26 cellular contexts compared by ENCODE assay signal in the genomic region with DNA sequence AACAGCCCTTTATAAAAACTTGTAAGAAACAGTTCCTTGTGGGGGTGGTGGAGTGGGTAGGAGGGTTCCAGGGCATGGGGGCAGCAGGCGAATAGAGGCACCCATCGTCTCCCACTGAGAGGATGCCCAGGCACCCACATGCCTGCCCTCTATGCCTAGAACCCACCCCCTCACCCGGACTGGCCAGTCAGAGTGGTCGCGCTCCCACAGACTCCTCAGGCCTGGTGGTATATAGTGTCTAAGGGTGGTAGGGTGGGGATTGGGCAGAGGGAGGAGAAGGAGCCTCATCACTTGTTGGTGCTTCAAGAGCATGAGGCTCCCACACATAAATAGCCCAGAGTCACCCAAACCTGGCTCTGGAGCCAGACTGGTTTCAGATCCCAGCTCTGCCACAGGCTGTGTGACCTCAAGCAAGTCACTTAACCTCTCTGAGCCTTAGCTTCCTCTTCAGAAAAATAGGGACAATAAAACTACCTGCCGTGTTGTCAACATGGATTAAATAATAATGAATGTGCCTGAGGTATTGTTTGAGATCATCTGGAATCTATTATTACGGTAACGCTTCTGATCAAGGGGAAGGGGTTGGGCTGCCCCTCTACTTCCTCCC.
"Had no signal": no experiment of that assay in that cellular context is flagged by ENCODE, and none has a peak within 500 bp of the region (broad histone marks: within the 10 kb centered on the region; RNA-seq: fewer than 3 reads in every experiment).

No MANE protein-coding gene starts in this region.

- H3K4me3 ChIP-seq: hepatocyte, lung, neural progenitor cell, ovary, testis, tibial nerve, upper lobe of right lung, vagina had no signal

- DNase-seq: effector CD4-positive, alpha-beta T cell; endodermal cell; erythroblast; foreskin keratinocyte; head of caudate nucleus; kidney; left colon; left ventricle myocardium superior; mesenchymal stem cell; midbrain; nucleus accumbens; ovary; stimulated activated CD4-positive, alpha-beta T cell treated with anti-CD3 and anti-CD28 coated beads, Interleukin-2, amount 100 ng/mL, for 24 hours; stimulated activated CD4-positive, alpha-beta T cell treated with anti-CD3 and anti-CD28 coated beads, Interleukin-4, amount 100 ng/mL, for 4 hours; stimulated activated naive B cell treated with anti-CD40 and anti-IgM and Interleukin-4, amounts not matched to agents 10 μg/mL and 1 μg/mL and 100 μg/mL, for 72 hours; stimulated activated naive CD8-positive, alpha-beta T cell treated with anti-CD3 and anti-CD28 coated beads, Interleukin-15, amount 100 ng/mL, for 72 hours; testis had no signal

- H3K9ac ChIP-seq: neural progenitor cell had no signal

- H3K4me2 ChIP-seq: hepatocyte, neural progenitor cell had no signal

- H2AFZ ChIP-seq: hepatocyte, neural progenitor cell had no signal

- ATAC-seq: foreskin keratinocyte; left colon; left ventricle myocardium superior; natural killer cell treated with Interleukin-12 subunit alpha and Interleukin-12 subunit beta and Interleukin-15 and Interleukin-18, amount 100 ng/mL, for 72 hours; sciatic nerve; stimulated activated naive B cell treated with anti-CD40 and anti-IgM and Interleukin-4, amounts not matched to agents 10 μg/mL and 1 μg/mL and 100 μg/mL, for 72 hours; stimulated activated naive CD8-positive, alpha-beta T cell treated with anti-CD3 and anti-CD28 coated beads, Interleukin-15, amount 100 ng/mL, for 72 hours; upper lobe of right lung had no signal

- H3K36me3 ChIP-seq: neural progenitor cell, ovary, tibial nerve, upper lobe of right lung, vagina had no signal

- H3K79me2 ChIP-seq: hepatocyte had no signal

- H3K27me3 ChIP-seq: hepatocyte, neural progenitor cell, ovary, testis, tibial nerve, upper lobe of right lung, vagina had no signal

- H3K27ac ChIP-seq: foreskin keratinocyte, hepatocyte, neural progenitor cell, ovary, testis, tibial nerve, upper lobe of right lung, vagina had no signal

- FAIRE-seq: endothelial cell of umbilical vein, kidney had no signal

- H3K9me3 ChIP-seq: ovary, testis, tibial nerve, upper lobe of right lung, vagina had no signal
